ENCODE assay signal across 15 cellular contexts in genomic region chr19:1150333-1151036, GRCh38.
"Had no signal": no experiment of that assay in that cellular context is flagged by ENCODE, and none has a peak within 500 bp of the region (broad histone marks: within the 10 kb centered on the region; RNA-seq: fewer than 3 reads in every experiment).

No MANE protein-coding gene starts in this region.

- H3K27ac Mint-ChIP-seq: endodermal cell; immature natural killer cell; nephron; T-helper 2 cell treated with Interferon-gamma antibody and Interleukin-4, amounts not matched to agents 5 μg/mL and 100 μg/mL, for 36 hours; type B pancreatic cell had no signal

- H3K9me3 Mint-ChIP-seq: activated naive CD4-positive, alpha-beta T cell treated with anti-CD3 and anti-CD28 coated beads, Interleukin-2, amount 50 U/mL, for 72 hours; endodermal cell; immature natural killer cell; nephron; T-helper 2 cell treated with Interferon-gamma antibody and Interleukin-4, amounts not matched to agents 5 μg/mL and 100 μg/mL, for 36 hours; type B pancreatic cell had no signal

- H3K4me1 Mint-ChIP-seq: endodermal cell, immature natural killer cell had no signal

- H3K36me3 Mint-ChIP-seq: activated naive CD4-positive, alpha-beta T cell treated with anti-CD3 and anti-CD28 coated beads, Interleukin-2, amount 50 U/mL, for 72 hours; immature natural killer cell; type B pancreatic cell had no signal

- H3K27me3 ChIP-seq: brain microvascular endothelial cell had no signal

- H3K27me3 Mint-ChIP-seq: type B pancreatic cell had no signal

- DNase-seq: activated effector memory CD4-positive, alpha-beta T cell treated with Interleukin-2 at 50 U/mL for 16 hours; activated T-cell treated with anti-CD3 and anti-CD28 coated beads, Interleukin-2, amount 50 U/mL, for 1 hour; amygdala; brain microvascular endothelial cell; endodermal cell; glutamatergic neuron; immature natural killer cell; left cardiac atrium; mesendoderm; stimulated activated CD4-positive, alpha-beta T cell treated with anti-CD3 and anti-CD28 coated beads, Interleukin-4, amount 100 ng/mL, for 4 hours had no signal

- ATAC-seq: activated CD4-positive, CD25-positive, alpha-beta regulatory T cell treated with anti-CD3 and anti-CD28 coated beads, Interleukin-2, amount 50 U/mL, for 24 hours; left cardiac atrium had no signal

- H3K27ac ChIP-seq: brain microvascular endothelial cell had no signal

- H3K4me3 Mint-ChIP-seq: endodermal cell; immature natural killer cell; nephron; T-helper 2 cell treated with Interferon-gamma antibody and Interleukin-4, amounts not matched to agents 5 μg/mL and 100 μg/mL, for 36 hours; type B pancreatic cell had no signal
